In genomic region chr1:201068976-201069375, GRCh38 we compare ENCODE assay signal across 22 cellular contexts. TPM values are rescaled to one million over a fixed set of nuclear protein-coding genes. Genes with fewer than 3 reads are reported as not detected.
DNase-seq lines count a peak whose midpoint lies in the region; ATAC-seq and TF ChIP-seq lines count a peak whose summit lies in the region.
"Had no signal": no experiment of that assay in that cellular context is flagged by ENCODE, and none has a peak within 500 bp of the region (broad histone marks: within the 10 kb centered on the region; RNA-seq: fewer than 3 reads in every experiment).

No MANE protein-coding gene starts in this region.

- peaks cover 10% of the 10 kb centered on the region for H3K4me1 Mint-ChIP-seq in WTC11
- peaks cover 24% of the 10 kb centered on the region for H3K4me1 Mint-ChIP-seq in neural crest cell

- POLR2A ChIA-PET in WTC11 (lab: Charles Lee): no interaction called here

- no peaks in the 10 kb centered on the region for H3K27me3 ChIP-seq in BLaER1
- peaks cover 3% of the 10 kb centered on the region for H3K27me3 ChIP-seq in effector memory CD4-positive, alpha-beta T cell (replicated peaks; ENCODE audit: control insufficient read depth, insufficient read depth, low read length, poor library complexity, severe bottlenecking)

- no peak overlapping the region for H3K27ac ChIP-seq in BLaER1
- no peak overlapping the region for H3K27ac ChIP-seq in effector memory CD4-positive, alpha-beta T cell (ENCODE audit: insufficient read depth, low read length, poor library complexity, severe bottlenecking)
- H3K27ac ChIP-seq: 22Rv1, A549, HL-60 had no signal

- TF ChIP-seq CTCF in WTC11 (IDR thresholded peaks at IDR 0.05) (no peak), neural crest cell (conservative IDR thresholded peaks at IDR 0.05) (no peak)

- H3K27me3 Mint-ChIP-seq in WTC11 (ENCODE audit: low read depth) (no peaks in the 10 kb centered on the region), neural crest cell (ENCODE audit: low read depth) (no peaks in the 10 kb centered on the region)

- peaks cover 52% of the 10 kb centered on the region for H3K4me1 ChIP-seq in BLaER1
- no peaks in the 10 kb centered on the region for H3K4me1 ChIP-seq in effector memory CD4-positive, alpha-beta T cell (ENCODE audit: control insufficient read depth, insufficient read depth, low read length, poor library complexity, severe bottlenecking)
- H3K4me1 ChIP-seq: A549 had no signal

- H3K4me3 Mint-ChIP-seq in WTC11 (no peak overlapping the region), neural crest cell (no peak overlapping the region)
- H3K4me3 Mint-ChIP-seq: CD8-positive, alpha-beta T cell; H9 had no signal

- DNase-seq in WTC11 (ENCODE audit: low spot score): no peak
- DNase-seq in neural crest cell (ENCODE audit: low read depth, low spot score): no peak
- DNase-seq in posterior vena cava (ENCODE audit: low spot score): peak; percentile 67
- DNase-seq in GM19240 (ENCODE audit: insufficient read length, low spot score): no peak
- no peak for DNase-seq in HPDE6-E6E7 (ENCODE audit: extremely low spot score)
- no peak for DNase-seq in effector memory CD4-positive, alpha-beta T cell
- DNase-seq: AML-193; Calu3; CD8-positive, alpha-beta T cell; DMS 273 treated with DMSO at 0.1 percent for 48 hours; DMS53; DND-41; EL; H9; IMR-90 had no signal

- no peaks in the 10 kb centered on the region for H3K9me3 Mint-ChIP-seq in WTC11
- no peaks in the 10 kb centered on the region for H3K9me3 Mint-ChIP-seq in neural crest cell
- H3K9me3 Mint-ChIP-seq: CD8-positive, alpha-beta T cell; H9 had no signal

- no peak overlapping the region for H3K4me3 ChIP-seq in BLaER1
- no peak overlapping the region for H3K4me3 ChIP-seq in effector memory CD4-positive, alpha-beta T cell (ENCODE audit: insufficient read depth, low read depth, low read length, poor library complexity, severe bottlenecking)
- H3K4me3 ChIP-seq: A549, K562 had no signal

- H3K27ac Mint-ChIP-seq in WTC11 (no peak overlapping the region; the same call in 1 of the 2 replicates), neural crest cell (ENCODE audit: unreplicated experiment) (peak overlapping the region; percentile 19)
- H3K27ac Mint-ChIP-seq: CD8-positive, alpha-beta T cell had no signal

- no peaks in the 10 kb centered on the region for H3K9me3 ChIP-seq in BLaER1
- H3K9me3 ChIP-seq in effector memory CD4-positive, alpha-beta T cell (ENCODE audit: control insufficient read depth, low read length): no peaks in the 10 kb centered on the region
- H3K9me3 ChIP-seq: A549 had no signal

- intact Hi-C loops in posterior vena cava (cut with DNase I): no loop called here

- H3K9ac ChIP-seq in BLaER1: no peak overlapping the region

- H3K4me2 ChIP-seq in BLaER1: 0 out of 2 replicates have a peak overlapping the region, but pooled peaks have one; percentile 22
- H3K4me2 ChIP-seq: A549 had no signal

- H3K36me3 Mint-ChIP-seq in WTC11: no peaks in the 10 kb centered on the region
- H3K36me3 Mint-ChIP-seq in neural crest cell (ENCODE audit: low read depth): no peaks in the 10 kb centered on the region
- H3K36me3 Mint-ChIP-seq: CD8-positive, alpha-beta T cell had no signal

- H4K20me1 ChIP-seq in BLaER1: no peaks in the 10 kb centered on the region

- no peaks in the 10 kb centered on the region for H3K36me3 ChIP-seq in BLaER1
- no peaks in the 10 kb centered on the region for H3K36me3 ChIP-seq in effector memory CD4-positive, alpha-beta T cell (ENCODE audit: control insufficient read depth, insufficient read depth, low read length)

- peak; percentile 28 for ATAC-seq in WTC11
- ATAC-seq: CD8-positive, alpha-beta T cell had no signal

- CTCF ChIA-PET in WTC11 (lab: Charles Lee): interaction anchor here (2.3 to 2.8 kb wide), 2 partner anchors 50 to 90 kb away, joined by 8 to 15 read pairs; no protein-coding TSS in a partner anchor

TF ChIP-seq in WTC11, 78 proteins besides CTCF, POLR2A, EP300 and RAD21:
- no peak for TF ChIP-seq OVOL2 (CRISPR knock-in tag; IDR thresholded peaks at IDR 0.05; ENCODE audit: borderline replicate concordance)
- no peak for TF ChIP-seq TEAD4 (CRISPR knock-in tag; IDR thresholded peaks at IDR 0.05)
- no peak for TF ChIP-seq ZNF138 (CRISPR knock-in tag; conservative IDR thresholded peaks at IDR 0.05)
- no peak for TF ChIP-seq AR (CRISPR knock-in tag; IDR thresholded peaks at IDR 0.05)
- no peak for TF ChIP-seq NFYB (CRISPR knock-in tag; conservative IDR thresholded peaks at IDR 0.05; ENCODE audit: low read depth)
- TF ChIP-seq MLX (CRISPR knock-in tag; IDR thresholded peaks at IDR 0.05): no peak

RNA-seq across cellular contexts. Expression of gene CACNA1S, which starts 43.2 kb away (rescaled TPM):
- total RNA-seq in WTC11 (2021): 0.02 to 0.09 TPM (median 0.07 TPM) in 3 replicates
- total RNA-seq in neural crest cell: 0.07 TPM in 2 replicates
- total RNA-seq in posterior vena cava: under 1 TPM; 0.05 to 0.14 TPM
- total RNA-seq: Calu3; CD8-positive, alpha-beta T cell; G401; H1; H9; IMR-90; K562 had no signal

RNA-seq across cellular contexts. Expression of gene KIF21B, which starts 45.5 kb away (rescaled TPM):
- total RNA-seq in WTC11 (2021) (17.8 to 19.4 TPM (median 18.0 TPM) in 3 replicates), neural crest cell (28.1 and 28.9 TPM in 2 replicates), posterior vena cava (1 to 10 TPM; 2.6 to 2.9 TPM)

RNA-seq across cellular contexts. Expression of gene ASCL5, which starts 58.0 kb away (rescaled TPM):
- total RNA-seq in WTC11 (2021) (0.18 to 0.53 TPM (median 0.31 TPM) in 3 replicates), neural crest cell (not detected in 2 replicates), posterior vena cava (not detected)
- total RNA-seq: Calu3, IMR-90 had no signal
